In genomic region chr19:30083701-30084156, GRCh38 we compare ENCODE assay signal across 1 cellular context.
TF ChIP-seq lines count a peak whose summit lies in the region.

No MANE protein-coding gene starts in this region.

TF ChIP-seq in HEK293, 187 proteins besides CTCF, POLR2A, EP300 and RAD21 (continued from another document):
- TF ChIP-seq, protein P1, sequence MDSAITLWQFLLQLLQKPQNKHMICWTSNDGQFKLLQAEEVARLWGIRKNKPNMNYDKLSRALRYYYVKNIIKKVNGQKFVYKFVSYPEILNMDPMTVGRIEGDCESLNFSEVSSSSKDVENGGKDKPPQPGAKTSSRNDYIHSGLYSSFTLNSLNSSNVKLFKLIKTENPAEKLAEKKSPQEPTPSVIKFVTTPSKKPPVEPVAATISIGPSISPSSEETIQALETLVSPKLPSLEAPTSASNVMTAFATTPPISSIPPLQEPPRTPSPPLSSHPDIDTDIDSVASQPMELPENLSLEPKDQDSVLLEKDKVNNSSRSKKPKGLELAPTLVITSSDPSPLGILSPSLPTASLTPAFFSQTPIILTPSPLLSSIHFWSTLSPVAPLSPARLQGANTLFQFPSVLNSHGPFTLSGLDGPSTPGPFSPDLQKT (IDR thresholded peaks at IDR 0.05; ENCODE audit: borderline replicate concordance, low read depth, low read length) = no peak
- TF ChIP-seq, protein P2, sequence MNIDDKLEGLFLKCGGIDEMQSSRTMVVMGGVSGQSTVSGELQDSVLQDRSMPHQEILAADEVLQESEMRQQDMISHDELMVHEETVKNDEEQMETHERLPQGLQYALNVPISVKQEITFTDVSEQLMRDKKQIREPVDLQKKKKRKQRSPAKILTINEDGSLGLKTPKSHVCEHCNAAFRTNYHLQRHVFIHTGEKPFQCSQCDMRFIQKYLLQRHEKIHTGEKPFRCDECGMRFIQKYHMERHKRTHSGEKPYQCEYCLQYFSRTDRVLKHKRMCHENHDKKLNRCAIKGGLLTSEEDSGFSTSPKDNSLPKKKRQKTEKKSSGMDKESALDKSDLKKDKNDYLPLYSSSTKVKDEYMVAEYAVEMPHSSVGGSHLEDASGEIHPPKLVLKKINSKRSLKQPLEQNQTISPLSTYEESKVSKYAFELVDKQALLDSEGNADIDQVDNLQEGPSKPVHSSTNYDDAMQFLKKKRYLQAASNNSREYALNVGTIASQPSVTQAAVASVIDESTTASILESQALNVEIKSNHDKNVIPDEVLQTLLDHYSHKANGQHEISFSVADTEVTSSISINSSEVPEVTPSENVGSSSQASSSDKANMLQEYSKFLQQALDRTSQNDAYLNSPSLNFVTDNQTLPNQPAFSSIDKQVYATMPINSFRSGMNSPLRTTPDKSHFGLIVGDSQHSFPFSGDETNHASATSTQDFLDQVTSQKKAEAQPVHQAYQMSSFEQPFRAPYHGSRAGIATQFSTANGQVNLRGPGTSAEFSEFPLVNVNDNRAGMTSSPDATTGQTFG (tag by site-specific recombination; IDR thresholded peaks at IDR 0.05; ENCODE audit: borderline replicate concordance) = no peak
- TF ChIP-seq ZNF571 (tag by site-specific recombination; IDR thresholded peaks at IDR 0.05) (no peak), ZNF692 (tag by site-specific recombination; IDR thresholded peaks at IDR 0.05) (no peak), ZNF121 (tag by site-specific recombination; IDR thresholded peaks at IDR 0.05) (no peak), ZNF416 (tag by site-specific recombination; IDR thresholded peaks at IDR 0.05) (no peak), ZNF155 (tag by site-specific recombination; IDR thresholded peaks at IDR 0.05) (no peak), ZNF335 (tag by site-specific recombination; conservative IDR thresholded peaks at IDR 0.05) (peak; percentile 91), PATZ1 (tag by site-specific recombination; IDR thresholded peaks at IDR 0.05) (no peak), SP7 (tag by site-specific recombination; IDR thresholded peaks at IDR 0.05) (no peak), ZNF596 (tag by site-specific recombination; IDR thresholded peaks at IDR 0.05) (no peak), ZBTB20 (tag by site-specific recombination; IDR thresholded peaks at IDR 0.05) (peak; percentile 48; the same call in 1 of the 2 replicates), ZBTB8A (tag by site-specific recombination; IDR thresholded peaks at IDR 0.05) (0 out of 2 replicates have a peak, but pooled peaks have one; percentile 24), KLF9 (tag by site-specific recombination; IDR thresholded peaks at IDR 0.05; ENCODE audit: low read depth) (no peak), KLF10 (tag by site-specific recombination; IDR thresholded peaks at IDR 0.05) (no peak), ZNF239 (tag by site-specific recombination; IDR thresholded peaks at IDR 0.05) (no peak), TCF7L2 (IDR thresholded peaks at IDR 0.05; ENCODE audit: borderline replicate concordance, low read depth, low read length) (no peak), WT1 (tag by site-specific recombination; IDR thresholded peaks at IDR 0.05) (no peak), ZNF558 (tag by site-specific recombination; IDR thresholded peaks at IDR 0.05) (no peak), ZNF645 (tag by site-specific recombination; IDR thresholded peaks at IDR 0.05) (no peak), ZNF394 (tag by site-specific recombination; IDR thresholded peaks at IDR 0.05; ENCODE audit: borderline replicate concordance) (no peak), ZNF169 (tag by site-specific recombination; IDR thresholded peaks at IDR 0.05) (no peak), ZNF670 (tag by site-specific recombination; IDR thresholded peaks at IDR 0.05; ENCODE audit: low read depth) (no peak), ZNF114 (tag by site-specific recombination; IDR thresholded peaks at IDR 0.05) (no peak), ZNF529 (tag by site-specific recombination; IDR thresholded peaks at IDR 0.05; ENCODE audit: insufficient replicate concordance) (no peak), KLF16 (tag by site-specific recombination; IDR thresholded peaks at IDR 0.05) (no peak), ZNF202 (tag by site-specific recombination; IDR thresholded peaks at IDR 0.05; ENCODE audit: borderline replicate concordance) (no peak), ZFP41 (tag by site-specific recombination; IDR thresholded peaks at IDR 0.05; ENCODE audit: borderline replicate concordance) (no peak), ZNF549 (tag by site-specific recombination; IDR thresholded peaks at IDR 0.05) (no peak)
- TF ChIP-seq, protein P3, sequence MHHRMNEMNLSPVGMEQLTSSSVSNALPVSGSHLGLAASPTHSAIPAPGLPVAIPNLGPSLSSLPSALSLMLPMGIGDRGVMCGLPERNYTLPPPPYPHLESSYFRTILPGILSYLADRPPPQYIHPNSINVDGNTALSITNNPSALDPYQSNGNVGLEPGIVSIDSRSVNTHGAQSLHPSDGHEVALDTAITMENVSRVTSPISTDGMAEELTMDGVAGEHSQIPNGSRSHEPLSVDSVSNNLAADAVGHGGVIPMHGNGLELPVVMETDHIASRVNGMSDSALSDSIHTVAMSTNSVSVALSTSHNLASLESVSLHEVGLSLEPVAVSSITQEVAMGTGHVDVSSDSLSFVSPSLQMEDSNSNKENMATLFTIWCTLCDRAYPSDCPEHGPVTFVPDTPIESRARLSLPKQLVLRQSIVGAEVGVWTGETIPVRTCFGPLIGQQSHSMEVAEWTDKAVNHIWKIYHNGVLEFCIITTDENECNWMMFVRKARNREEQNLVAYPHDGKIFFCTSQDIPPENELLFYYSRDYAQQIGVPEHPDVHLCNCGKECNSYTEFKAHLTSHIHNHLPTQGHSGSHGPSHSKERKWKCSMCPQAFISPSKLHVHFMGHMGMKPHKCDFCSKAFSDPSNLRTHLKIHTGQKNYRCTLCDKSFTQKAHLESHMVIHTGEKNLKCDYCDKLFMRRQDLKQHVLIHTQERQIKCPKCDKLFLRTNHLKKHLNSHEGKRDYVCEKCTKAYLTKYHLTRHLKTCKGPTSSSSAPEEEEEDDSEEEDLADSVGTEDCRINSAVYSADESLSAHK (tag by site-specific recombination; IDR thresholded peaks at IDR 0.05) = peak; percentile 37; the same call in 1 of the 2 replicates
- TF ChIP-seq, protein P4, sequence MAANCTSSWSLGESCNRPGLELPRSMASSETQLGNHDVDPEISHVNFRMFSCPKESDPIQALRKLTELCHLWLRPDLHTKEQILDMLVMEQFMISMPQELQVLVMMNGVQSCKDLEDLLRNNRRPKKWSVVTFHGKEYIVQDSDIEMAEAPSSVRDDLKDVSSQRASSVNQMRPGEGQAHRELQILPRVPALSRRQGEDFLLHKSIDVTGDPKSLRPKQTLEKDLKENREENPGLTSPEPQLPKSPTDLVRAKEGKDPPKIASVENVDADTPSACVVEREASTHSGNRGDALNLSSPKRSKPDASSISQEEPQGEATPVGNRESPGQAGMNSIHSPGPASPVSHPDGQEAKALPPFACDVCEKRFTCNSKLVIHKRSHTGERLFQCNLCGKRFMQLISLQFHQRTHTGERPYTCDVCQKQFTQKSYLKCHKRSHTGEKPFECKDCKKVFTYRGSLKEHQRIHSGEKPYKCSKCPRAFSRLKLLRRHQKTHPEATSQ (tag by site-specific recombination; IDR thresholded peaks at IDR 0.05) = no peak
